2 cellular contexts compared by ENCODE assay signal in the genomic region with DNA sequence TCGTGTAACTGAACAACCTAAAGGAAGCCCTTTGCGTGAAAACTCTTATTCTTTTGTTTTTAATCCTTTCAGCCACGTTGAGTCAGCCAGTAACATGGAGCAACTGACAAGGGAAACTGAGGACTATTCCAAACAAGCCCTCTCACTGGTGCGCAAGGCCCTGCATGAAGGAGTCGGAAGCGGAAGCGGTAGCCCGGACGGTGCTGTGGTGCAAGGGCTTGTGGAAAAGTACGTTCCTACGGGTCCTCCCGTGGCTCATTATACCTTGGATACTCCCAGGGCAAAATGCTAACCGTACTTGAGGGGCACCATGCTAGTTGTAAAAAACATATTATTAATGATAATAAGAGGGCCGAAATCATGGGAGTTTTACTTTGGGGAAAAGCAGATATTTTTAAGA.
TF ChIP-seq lines count a peak whose summit lies in the region.

No MANE protein-coding gene starts in this region.

TF ChIP-seq in HCT116, 20 proteins besides CTCF, POLR2A, EP300 and RAD21 (continued from another document):
- TF ChIP-seq, protein P1, sequence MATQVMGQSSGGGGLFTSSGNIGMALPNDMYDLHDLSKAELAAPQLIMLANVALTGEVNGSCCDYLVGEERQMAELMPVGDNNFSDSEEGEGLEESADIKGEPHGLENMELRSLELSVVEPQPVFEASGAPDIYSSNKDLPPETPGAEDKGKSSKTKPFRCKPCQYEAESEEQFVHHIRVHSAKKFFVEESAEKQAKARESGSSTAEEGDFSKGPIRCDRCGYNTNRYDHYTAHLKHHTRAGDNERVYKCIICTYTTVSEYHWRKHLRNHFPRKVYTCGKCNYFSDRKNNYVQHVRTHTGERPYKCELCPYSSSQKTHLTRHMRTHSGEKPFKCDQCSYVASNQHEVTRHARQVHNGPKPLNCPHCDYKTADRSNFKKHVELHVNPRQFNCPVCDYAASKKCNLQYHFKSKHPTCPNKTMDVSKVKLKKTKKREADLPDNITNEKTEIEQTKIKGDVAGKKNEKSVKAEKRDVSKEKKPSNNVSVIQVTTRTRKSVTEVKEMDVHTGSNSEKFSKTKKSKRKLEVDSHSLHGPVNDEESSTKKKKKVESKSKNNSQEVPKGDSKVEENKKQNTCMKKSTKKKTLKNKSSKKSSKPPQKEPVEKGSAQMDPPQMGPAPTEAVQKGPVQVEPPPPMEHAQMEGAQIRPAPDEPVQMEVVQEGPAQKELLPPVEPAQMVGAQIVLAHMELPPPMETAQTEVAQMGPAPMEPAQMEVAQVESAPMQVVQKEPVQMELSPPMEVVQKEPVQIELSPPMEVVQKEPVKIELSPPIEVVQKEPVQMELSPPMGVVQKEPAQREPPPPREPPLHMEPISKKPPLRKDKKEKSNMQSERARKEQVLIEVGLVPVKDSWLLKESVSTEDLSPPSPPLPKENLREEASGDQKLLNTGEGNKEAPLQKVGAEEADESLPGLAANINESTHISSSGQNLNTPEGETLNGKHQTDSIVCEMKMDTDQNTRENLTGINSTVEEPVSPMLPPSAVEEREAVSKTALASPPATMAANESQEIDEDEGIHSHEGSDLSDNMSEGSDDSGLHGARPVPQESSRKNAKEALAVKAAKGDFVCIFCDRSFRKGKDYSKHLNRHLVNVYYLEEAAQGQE (IDR thresholded peaks at IDR 0.05; ENCODE audit: low read depth), result no peak

TF ChIP-seq in WTC11, 78 proteins besides CTCF, POLR2A, EP300 and RAD21 (continued from another document):
- TF ChIP-seq, protein P2, sequence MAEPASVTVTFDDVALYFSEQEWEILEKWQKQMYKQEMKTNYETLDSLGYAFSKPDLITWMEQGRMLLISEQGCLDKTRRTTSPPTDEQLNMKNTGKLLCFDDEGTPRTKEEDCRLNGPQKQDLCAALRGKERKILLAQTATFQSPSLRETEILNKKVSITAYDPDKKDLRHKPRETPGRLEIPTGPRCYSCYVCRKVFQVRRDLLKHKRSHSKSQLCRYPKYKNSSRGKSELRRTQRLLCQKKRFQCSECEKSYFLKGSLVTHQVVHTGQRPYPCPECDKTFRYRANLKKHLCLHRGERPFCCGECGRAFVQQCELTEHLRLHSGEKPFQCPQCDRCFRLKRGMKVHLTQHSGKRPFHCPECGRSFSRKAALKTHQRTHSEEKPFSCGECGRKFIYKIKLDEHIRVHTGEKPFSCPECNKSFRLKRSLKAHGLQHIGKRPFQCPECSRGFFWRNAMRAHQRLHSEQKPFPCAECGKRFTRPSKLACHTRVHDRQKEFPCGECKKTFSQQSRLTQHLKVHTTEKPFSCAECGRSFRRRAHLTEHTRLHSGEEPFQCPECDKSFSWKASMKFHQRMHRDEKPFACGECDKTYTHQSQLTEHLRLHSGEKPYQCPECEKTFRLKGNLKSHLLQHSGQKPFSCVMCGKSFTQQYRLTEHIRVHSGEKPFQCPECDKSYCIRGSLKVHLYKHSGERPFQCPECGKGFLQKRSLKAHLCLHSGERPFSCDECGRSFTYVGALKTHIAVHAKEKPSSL (CRISPR knock-in tag; conservative IDR thresholded peaks at IDR 0.05), result no peak
- TF ChIP-seq, protein P3, sequence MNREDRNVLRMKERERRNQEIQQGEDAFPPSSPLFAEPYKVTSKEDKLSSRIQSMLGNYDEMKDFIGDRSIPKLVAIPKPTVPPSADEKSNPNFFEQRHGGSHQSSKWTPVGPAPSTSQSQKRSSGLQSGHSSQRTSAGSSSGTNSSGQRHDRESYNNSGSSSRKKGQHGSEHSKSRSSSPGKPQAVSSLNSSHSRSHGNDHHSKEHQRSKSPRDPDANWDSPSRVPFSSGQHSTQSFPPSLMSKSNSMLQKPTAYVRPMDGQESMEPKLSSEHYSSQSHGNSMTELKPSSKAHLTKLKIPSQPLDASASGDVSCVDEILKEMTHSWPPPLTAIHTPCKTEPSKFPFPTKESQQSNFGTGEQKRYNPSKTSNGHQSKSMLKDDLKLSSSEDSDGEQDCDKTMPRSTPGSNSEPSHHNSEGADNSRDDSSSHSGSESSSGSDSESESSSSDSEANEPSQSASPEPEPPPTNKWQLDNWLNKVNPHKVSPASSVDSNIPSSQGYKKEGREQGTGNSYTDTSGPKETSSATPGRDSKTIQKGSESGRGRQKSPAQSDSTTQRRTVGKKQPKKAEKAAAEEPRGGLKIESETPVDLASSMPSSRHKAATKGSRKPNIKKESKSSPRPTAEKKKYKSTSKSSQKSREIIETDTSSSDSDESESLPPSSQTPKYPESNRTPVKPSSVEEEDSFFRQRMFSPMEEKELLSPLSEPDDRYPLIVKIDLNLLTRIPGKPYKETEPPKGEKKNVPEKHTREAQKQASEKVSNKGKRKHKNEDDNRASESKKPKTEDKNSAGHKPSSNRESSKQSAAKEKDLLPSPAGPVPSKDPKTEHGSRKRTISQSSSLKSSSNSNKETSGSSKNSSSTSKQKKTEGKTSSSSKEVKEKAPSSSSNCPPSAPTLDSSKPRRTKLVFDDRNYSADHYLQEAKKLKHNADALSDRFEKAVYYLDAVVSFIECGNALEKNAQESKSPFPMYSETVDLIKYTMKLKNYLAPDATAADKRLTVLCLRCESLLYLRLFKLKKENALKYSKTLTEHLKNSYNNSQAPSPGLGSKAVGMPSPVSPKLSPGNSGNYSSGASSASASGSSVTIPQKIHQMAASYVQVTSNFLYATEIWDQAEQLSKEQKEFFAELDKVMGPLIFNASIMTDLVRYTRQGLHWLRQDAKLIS (CRISPR knock-in tag; IDR thresholded peaks at IDR 0.05; ENCODE audit: borderline replicate concordance), result no peak
- TF ChIP-seq TEAD4 (CRISPR knock-in tag; IDR thresholded peaks at IDR 0.05), result no peak
- TF ChIP-seq, protein P4, sequence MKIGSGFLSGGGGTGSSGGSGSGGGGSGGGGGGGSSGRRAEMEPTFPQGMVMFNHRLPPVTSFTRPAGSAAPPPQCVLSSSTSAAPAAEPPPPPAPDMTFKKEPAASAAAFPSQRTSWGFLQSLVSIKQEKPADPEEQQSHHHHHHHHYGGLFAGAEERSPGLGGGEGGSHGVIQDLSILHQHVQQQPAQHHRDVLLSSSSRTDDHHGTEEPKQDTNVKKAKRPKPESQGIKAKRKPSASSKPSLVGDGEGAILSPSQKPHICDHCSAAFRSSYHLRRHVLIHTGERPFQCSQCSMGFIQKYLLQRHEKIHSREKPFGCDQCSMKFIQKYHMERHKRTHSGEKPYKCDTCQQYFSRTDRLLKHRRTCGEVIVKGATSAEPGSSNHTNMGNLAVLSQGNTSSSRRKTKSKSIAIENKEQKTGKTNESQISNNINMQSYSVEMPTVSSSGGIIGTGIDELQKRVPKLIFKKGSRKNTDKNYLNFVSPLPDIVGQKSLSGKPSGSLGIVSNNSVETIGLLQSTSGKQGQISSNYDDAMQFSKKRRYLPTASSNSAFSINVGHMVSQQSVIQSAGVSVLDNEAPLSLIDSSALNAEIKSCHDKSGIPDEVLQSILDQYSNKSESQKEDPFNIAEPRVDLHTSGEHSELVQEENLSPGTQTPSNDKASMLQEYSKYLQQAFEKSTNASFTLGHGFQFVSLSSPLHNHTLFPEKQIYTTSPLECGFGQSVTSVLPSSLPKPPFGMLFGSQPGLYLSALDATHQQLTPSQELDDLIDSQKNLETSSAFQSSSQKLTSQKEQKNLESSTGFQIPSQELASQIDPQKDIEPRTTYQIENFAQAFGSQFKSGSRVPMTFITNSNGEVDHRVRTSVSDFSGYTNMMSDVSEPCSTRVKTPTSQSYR (CRISPR knock-in tag; IDR thresholded peaks at IDR 0.05), result no peak
- no peak for TF ChIP-seq SMAD3 (CRISPR knock-in tag; IDR thresholded peaks at IDR 0.05; ENCODE audit: borderline replicate concordance)
- TF ChIP-seq, protein P5, sequence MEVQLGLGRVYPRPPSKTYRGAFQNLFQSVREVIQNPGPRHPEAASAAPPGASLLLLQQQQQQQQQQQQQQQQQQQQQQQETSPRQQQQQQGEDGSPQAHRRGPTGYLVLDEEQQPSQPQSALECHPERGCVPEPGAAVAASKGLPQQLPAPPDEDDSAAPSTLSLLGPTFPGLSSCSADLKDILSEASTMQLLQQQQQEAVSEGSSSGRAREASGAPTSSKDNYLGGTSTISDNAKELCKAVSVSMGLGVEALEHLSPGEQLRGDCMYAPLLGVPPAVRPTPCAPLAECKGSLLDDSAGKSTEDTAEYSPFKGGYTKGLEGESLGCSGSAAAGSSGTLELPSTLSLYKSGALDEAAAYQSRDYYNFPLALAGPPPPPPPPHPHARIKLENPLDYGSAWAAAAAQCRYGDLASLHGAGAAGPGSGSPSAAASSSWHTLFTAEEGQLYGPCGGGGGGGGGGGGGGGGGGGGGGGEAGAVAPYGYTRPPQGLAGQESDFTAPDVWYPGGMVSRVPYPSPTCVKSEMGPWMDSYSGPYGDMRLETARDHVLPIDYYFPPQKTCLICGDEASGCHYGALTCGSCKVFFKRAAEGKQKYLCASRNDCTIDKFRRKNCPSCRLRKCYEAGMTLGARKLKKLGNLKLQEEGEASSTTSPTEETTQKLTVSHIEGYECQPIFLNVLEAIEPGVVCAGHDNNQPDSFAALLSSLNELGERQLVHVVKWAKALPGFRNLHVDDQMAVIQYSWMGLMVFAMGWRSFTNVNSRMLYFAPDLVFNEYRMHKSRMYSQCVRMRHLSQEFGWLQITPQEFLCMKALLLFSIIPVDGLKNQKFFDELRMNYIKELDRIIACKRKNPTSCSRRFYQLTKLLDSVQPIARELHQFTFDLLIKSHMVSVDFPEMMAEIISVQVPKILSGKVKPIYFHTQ (CRISPR knock-in tag; IDR thresholded peaks at IDR 0.05), result no peak
- TF ChIP-seq ZNF138 (CRISPR knock-in tag; conservative IDR thresholded peaks at IDR 0.05), result no peak
- TF ChIP-seq SOX15 (CRISPR knock-in tag; IDR thresholded peaks at IDR 0.05), result no peak
- TF ChIP-seq, protein P6, sequence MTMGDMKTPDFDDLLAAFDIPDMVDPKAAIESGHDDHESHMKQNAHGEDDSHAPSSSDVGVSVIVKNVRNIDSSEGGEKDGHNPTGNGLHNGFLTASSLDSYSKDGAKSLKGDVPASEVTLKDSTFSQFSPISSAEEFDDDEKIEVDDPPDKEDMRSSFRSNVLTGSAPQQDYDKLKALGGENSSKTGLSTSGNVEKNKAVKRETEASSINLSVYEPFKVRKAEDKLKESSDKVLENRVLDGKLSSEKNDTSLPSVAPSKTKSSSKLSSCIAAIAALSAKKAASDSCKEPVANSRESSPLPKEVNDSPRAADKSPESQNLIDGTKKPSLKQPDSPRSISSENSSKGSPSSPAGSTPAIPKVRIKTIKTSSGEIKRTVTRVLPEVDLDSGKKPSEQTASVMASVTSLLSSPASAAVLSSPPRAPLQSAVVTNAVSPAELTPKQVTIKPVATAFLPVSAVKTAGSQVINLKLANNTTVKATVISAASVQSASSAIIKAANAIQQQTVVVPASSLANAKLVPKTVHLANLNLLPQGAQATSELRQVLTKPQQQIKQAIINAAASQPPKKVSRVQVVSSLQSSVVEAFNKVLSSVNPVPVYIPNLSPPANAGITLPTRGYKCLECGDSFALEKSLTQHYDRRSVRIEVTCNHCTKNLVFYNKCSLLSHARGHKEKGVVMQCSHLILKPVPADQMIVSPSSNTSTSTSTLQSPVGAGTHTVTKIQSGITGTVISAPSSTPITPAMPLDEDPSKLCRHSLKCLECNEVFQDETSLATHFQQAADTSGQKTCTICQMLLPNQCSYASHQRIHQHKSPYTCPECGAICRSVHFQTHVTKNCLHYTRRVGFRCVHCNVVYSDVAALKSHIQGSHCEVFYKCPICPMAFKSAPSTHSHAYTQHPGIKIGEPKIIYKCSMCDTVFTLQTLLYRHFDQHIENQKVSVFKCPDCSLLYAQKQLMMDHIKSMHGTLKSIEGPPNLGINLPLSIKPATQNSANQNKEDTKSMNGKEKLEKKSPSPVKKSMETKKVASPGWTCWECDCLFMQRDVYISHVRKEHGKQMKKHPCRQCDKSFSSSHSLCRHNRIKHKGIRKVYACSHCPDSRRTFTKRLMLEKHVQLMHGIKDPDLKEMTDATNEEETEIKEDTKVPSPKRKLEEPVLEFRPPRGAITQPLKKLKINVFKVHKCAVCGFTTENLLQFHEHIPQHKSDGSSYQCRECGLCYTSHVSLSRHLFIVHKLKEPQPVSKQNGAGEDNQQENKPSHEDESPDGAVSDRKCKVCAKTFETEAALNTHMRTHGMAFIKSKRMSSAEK (CRISPR knock-in tag; IDR thresholded peaks at IDR 0.05; ENCODE audit: borderline replicate concordance), result no peak
- TF ChIP-seq FOXP1 (CRISPR knock-in tag; IDR thresholded peaks at IDR 0.05; ENCODE audit: borderline replicate concordance), result no peak
- TF ChIP-seq TEAD1 (CRISPR knock-in tag; IDR thresholded peaks at IDR 0.05), result no peak
- TF ChIP-seq CREM (CRISPR knock-in tag; IDR thresholded peaks at IDR 0.05), result no peak
- no peak for TF ChIP-seq ZNF423 (CRISPR knock-in tag; IDR thresholded peaks at IDR 0.05)
- TF ChIP-seq, protein P7, sequence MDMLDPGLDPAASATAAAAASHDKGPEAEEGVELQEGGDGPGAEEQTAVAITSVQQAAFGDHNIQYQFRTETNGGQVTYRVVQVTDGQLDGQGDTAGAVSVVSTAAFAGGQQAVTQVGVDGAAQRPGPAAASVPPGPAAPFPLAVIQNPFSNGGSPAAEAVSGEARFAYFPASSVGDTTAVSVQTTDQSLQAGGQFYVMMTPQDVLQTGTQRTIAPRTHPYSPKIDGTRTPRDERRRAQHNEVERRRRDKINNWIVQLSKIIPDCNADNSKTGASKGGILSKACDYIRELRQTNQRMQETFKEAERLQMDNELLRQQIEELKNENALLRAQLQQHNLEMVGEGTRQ (CRISPR knock-in tag; IDR thresholded peaks at IDR 0.05), result no peak
- TF ChIP-seq, protein P8, sequence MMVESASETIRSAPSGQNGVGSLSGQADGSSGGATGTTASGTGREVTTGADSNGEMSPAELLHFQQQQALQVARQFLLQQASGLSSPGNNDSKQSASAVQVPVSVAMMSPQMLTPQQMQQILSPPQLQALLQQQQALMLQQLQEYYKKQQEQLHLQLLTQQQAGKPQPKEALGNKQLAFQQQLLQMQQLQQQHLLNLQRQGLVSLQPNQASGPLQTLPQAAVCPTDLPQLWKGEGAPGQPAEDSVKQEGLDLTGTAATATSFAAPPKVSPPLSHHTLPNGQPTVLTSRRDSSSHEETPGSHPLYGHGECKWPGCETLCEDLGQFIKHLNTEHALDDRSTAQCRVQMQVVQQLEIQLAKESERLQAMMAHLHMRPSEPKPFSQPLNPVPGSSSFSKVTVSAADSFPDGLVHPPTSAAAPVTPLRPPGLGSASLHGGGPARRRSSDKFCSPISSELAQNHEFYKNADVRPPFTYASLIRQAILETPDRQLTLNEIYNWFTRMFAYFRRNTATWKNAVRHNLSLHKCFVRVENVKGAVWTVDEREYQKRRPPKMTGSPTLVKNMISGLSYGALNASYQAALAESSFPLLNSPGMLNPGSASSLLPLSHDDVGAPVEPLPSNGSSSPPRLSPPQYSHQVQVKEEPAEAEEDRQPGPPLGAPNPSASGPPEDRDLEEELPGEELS (CRISPR knock-in tag; IDR thresholded peaks at IDR 0.05), result no peak
- no peak for TF ChIP-seq MXD4 (CRISPR knock-in tag; IDR thresholded peaks at IDR 0.05; ENCODE audit: borderline replicate concordance)
